ENCODE assay signal across 8 cellular contexts in the genomic region with DNA sequence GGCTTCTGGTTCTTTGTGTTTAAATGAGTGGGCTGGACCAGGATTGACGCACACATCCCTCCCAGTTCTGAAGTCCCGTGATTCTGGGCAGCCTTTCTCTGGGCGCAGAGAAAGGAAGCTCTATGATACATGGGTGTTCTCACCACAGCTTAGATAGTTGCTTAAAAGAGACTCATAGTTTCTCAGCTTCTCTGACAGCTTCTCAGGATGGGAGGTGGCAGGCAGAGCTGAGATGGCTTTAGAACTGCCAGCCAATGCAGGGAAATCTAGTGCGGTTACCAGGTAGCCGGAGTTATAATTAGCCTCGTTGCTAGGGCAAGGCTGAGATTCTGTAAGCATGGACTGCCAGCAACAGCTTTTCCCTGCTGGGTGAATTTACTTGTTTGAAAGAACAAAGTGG.
DNase-seq lines count a peak whose midpoint lies in the region; ATAC-seq and TF ChIP-seq lines count a peak whose summit lies in the region.
"Not testable (repeated sequence)": the region's sequence is repeated elsewhere in the genome, so short reads cannot be mapped to it uniquely, and the experiment has no call there.

No MANE protein-coding gene starts in this region.

- H3K36me3 Mint-ChIP-seq in activated T-cell treated with anti-CD3 and anti-CD28 coated beads, Interleukin-2, amount 50 U/mL, for 72 hours (ENCODE audit: insufficient read depth in 2 of 2); naive B cell: not testable (repeated sequence)

- not testable (repeated sequence) for DNase-seq in activated T-cell treated with anti-CD3 and anti-CD28 coated beads, Interleukin-2, amount 50 U/mL, for 72 hours; body of pancreas; Right ventricle myocardium superior; left lobe of liver (ENCODE audit: low spot score); naive B cell; gastrocnemius medialis; aorta

- not testable (repeated sequence) for H3K4me1 Mint-ChIP-seq in activated T-cell treated with anti-CD3 and anti-CD28 coated beads, Interleukin-2, amount 50 U/mL, for 72 hours (ENCODE audit: low read depth); naive B cell

- H3K9me3 Mint-ChIP-seq in activated T-cell treated with anti-CD3 and anti-CD28 coated beads, Interleukin-2, amount 50 U/mL, for 72 hours; naive B cell: not testable (repeated sequence)

- H3K4me1 ChIP-seq in body of pancreas; gastrocnemius medialis; aorta (ENCODE audit: control insufficient read depth in 1 of 2, insufficient read depth in 2 of 2, low read length in 2 of 2): not testable (repeated sequence)

- in situ Hi-C loops in gastrocnemius medialis (cut with MboI; ENCODE audit: low sequenced_read_pairs in 4 of 4) = not testable (repeated sequence)

- no CpG with 5 or more reads among the region's 6 CpGs for WGBS in body of pancreas, 2 donors
- WGBS in aorta, 2 donors = no CpG with 5 or more reads among the region's 6 CpGs

- not testable (repeated sequence) for H3K9me3 ChIP-seq in body of pancreas; gastrocnemius medialis; aorta (ENCODE audit: control insufficient read depth, low read length)

- peak; percentile 79 for ATAC-seq in SK-N-SH treated with all-trans-retinoic acid at 6 μM for 48 hours
- ATAC-seq in activated T-cell treated with anti-CD3 and anti-CD28 coated beads, Interleukin-2, amount 50 U/mL, for 72 hours (replicated peaks in 1 of 2) = peak; percentile 52 to 75
- peak; percentile 43 for ATAC-seq in body of pancreas
- peak; percentile 85 for ATAC-seq in Right ventricle myocardium superior (ENCODE audit: poor library complexity)
- ATAC-seq in left lobe of liver = peak; percentile 54
- ATAC-seq in naive B cell (ENCODE audit: low read depth in 2 of 2) = peak; percentile 20 to 57
- peak; percentile 73 for ATAC-seq in gastrocnemius medialis
- peak; percentile 78 for ATAC-seq in aorta (ENCODE audit: low FRiP score)

- not testable (repeated sequence) for TF ChIP-seq POLR2A in body of pancreas (IDR thresholded peaks at IDR 0.05); gastrocnemius medialis (IDR thresholded peaks at IDR 0.05)

- not testable (repeated sequence) for H3K27me3 ChIP-seq in body of pancreas; gastrocnemius medialis; aorta (ENCODE audit: control insufficient read depth in 1 of 2, insufficient read depth in 2 of 2, low read length in 1 of 2)

- H3K27me3 Mint-ChIP-seq in activated T-cell treated with anti-CD3 and anti-CD28 coated beads, Interleukin-2, amount 50 U/mL, for 72 hours (ENCODE audit: low read depth); naive B cell: not testable (repeated sequence)

- not testable (repeated sequence) for H3K27ac Mint-ChIP-seq in activated T-cell treated with anti-CD3 and anti-CD28 coated beads, Interleukin-2, amount 50 U/mL, for 72 hours; naive B cell

- H3K36me3 ChIP-seq in body of pancreas (replicated peaks in 1 of 2; ENCODE audit: insufficient read depth in 1 of 2, low read depth in 2 of 2); gastrocnemius medialis; aorta (ENCODE audit: control insufficient read depth in 1 of 2, insufficient read depth in 2 of 2, low read length in 1 of 2): not testable (repeated sequence)

- H3K4me3 ChIP-seq in body of pancreas; gastrocnemius medialis; aorta (ENCODE audit: low read length in 2 of 2): not testable (repeated sequence)

- intact Hi-C loops in body of pancreas (cut with DNase I); Right ventricle myocardium superior (cut with DNase I); gastrocnemius medialis (cut with DNase I; ENCODE audit: low total_unique reads); aorta (cut with DNase I): not testable (repeated sequence)

- TF ChIP-seq CTCF in body of pancreas (IDR thresholded peaks at IDR 0.05); gastrocnemius medialis (IDR thresholded peaks at IDR 0.05 in 4 of 5, conservative IDR thresholded peaks at IDR 0.05 in 1 of 5): not testable (repeated sequence)

- H3K27ac ChIP-seq in body of pancreas; gastrocnemius medialis; aorta (ENCODE audit: low read depth in 1 of 2, low read length in 2 of 2): not testable (repeated sequence)

- not testable (repeated sequence) for H3K4me3 Mint-ChIP-seq in activated T-cell treated with anti-CD3 and anti-CD28 coated beads, Interleukin-2, amount 50 U/mL, for 72 hours; naive B cell
